24 cellular contexts compared by ENCODE assay signal in genomic region chr5:149237662-149238061, GRCh38. TPM values are rescaled to one million over a fixed set of nuclear protein-coding genes. Genes with fewer than 3 reads are reported as not detected.
DNase-seq lines count a peak whose midpoint lies in the region; ATAC-seq, FAIRE-seq and TF ChIP-seq lines count a peak whose summit lies in the region.
"Had no signal": no experiment of that assay in that cellular context is flagged by ENCODE, and none has a peak within 500 bp of the region (broad histone marks: within the 10 kb centered on the region; RNA-seq: fewer than 3 reads in every experiment).

No MANE protein-coding gene starts in this region.

- TF ChIP-seq POLR2A in heart left ventricle (IDR thresholded peaks at IDR 0.05), result no peak

- H3K4me3 ChIP-seq in left ventricle myocardium inferior (no peak overlapping the region), heart left ventricle (no peak overlapping the region), astrocyte (ENCODE audit: insufficient read depth, low read depth, low read length) (no peak overlapping the region)
- H3K4me3 ChIP-seq: gastroesophageal sphincter, GM23248, psoas muscle, upper lobe of left lung had no signal

- TF ChIP-seq CTCF in left ventricle myocardium inferior (IDR thresholded peaks at IDR 0.05; ENCODE audit: borderline replicate concordance), result peak; percentile 18
- TF ChIP-seq CTCF in heart left ventricle (IDR thresholded peaks at IDR 0.05), result peak in 2 of 12 donors; percentile 9 to 11
- peak; percentile 28 for TF ChIP-seq CTCF in astrocyte (IDR thresholded peaks at IDR 0.05; ENCODE audit: insufficient read depth, low read depth, low read length)

- DNase-seq in left ventricle myocardium inferior (no peak), heart left ventricle (no peak), astrocyte (ENCODE audit: low read depth) (no peak), hepatic stellate cell (ENCODE audit: low spot score) (peak; percentile 17), NCI-H748 treated with DMSO at 0.1 percent for 48 hours (lab: John Stamatoyannopoulos, UW) (no peak)
- DNase-seq: activated CD4-positive, alpha-beta T cell treated with anti-CD3 and anti-CD28 coated beads, Interleukin-2, amount 50 U/mL, for 1 hour; activated T-cell treated with anti-CD3 and anti-CD28 coated beads for 4 hours; GM23248; mammary epithelial cell; NCI-H1436 treated with DMSO at 0.1 percent for 48 hours; OCI-M1; psoas muscle; stimulated activated naive CD8-positive, alpha-beta T cell treated with anti-CD3 and anti-CD28 coated beads, Interleukin-15, Interleukin-2, amounts not matched to agents 100 U/mL and 50 U/mL, for 24 hours; upper lobe of left lung had no signal

- H3K36me3 Mint-ChIP-seq in astrocyte (ENCODE audit: low read depth, unreplicated experiment), result peaks cover 3% of the 10 kb centered on the region
- H3K36me3 Mint-ChIP-seq: activated naive CD4-positive, alpha-beta T cell treated with anti-CD3 and anti-CD28 coated beads, Interleukin-2, amount 50 U/mL, for 72 hours had no signal

- no peak overlapping the region for H3K4me2 ChIP-seq in astrocyte (ENCODE audit: low read length)

- no peak overlapping the region for H3K4me3 Mint-ChIP-seq in astrocyte (ENCODE audit: unreplicated experiment)
- H3K4me3 Mint-ChIP-seq: nephron had no signal

- no peak for FAIRE-seq in astrocyte (lab: Jason Lieb, UNC)
- FAIRE-seq: bronchial epithelial cell, G401.6, GM12891, TTC549 had no signal

- H3K9ac ChIP-seq in astrocyte (ENCODE audit: low read length), result no peak overlapping the region
- H3K9ac ChIP-seq: GM23248 had no signal

- H3K9me3 ChIP-seq in left ventricle myocardium inferior (replicated peaks) (no peaks in the 10 kb centered on the region), heart left ventricle (no peaks in the 10 kb centered on the region), astrocyte (ENCODE audit: insufficient read depth, low read depth, low read length) (no peaks in the 10 kb centered on the region)
- H3K9me3 ChIP-seq: gastroesophageal sphincter, psoas muscle, upper lobe of left lung had no signal

- no peaks in the 10 kb centered on the region for H3K4me1 Mint-ChIP-seq in astrocyte (ENCODE audit: low read depth, unreplicated experiment)

- H3K79me2 ChIP-seq in astrocyte (ENCODE audit: insufficient read depth, low read length), result no peaks in the 10 kb centered on the region

- peaks cover 66% of the 10 kb centered on the region for H3K27me3 Mint-ChIP-seq in astrocyte (ENCODE audit: low read depth, unreplicated experiment)

- H3K9me3 Mint-ChIP-seq in astrocyte (ENCODE audit: unreplicated experiment), result peaks cover 1% of the 10 kb centered on the region
- H3K9me3 Mint-ChIP-seq: nephron had no signal

- ATAC-seq in heart left ventricle (no peak), GM19351 (IDR thresholded peaks at IDR 0.05; ENCODE audit: unreplicated experiment) (no peak), HG02981 (IDR thresholded peaks at IDR 0.05; ENCODE audit: unreplicated experiment) (no peak), HG03039 (IDR thresholded peaks at IDR 0.05; ENCODE audit: unreplicated experiment) (no peak)
- ATAC-seq: activated naive CD4-positive, alpha-beta T cell treated with anti-CD3 and anti-CD28 coated beads, Interleukin-2, amount 50 U/mL, for 72 hours; gastroesophageal sphincter; psoas muscle; stimulated activated naive CD8-positive, alpha-beta T cell treated with anti-CD3 and anti-CD28 coated beads, Interleukin-15, Interleukin-2, amounts not matched to agents 100 U/mL and 50 U/mL, for 24 hours had no signal

- H4K20me1 ChIP-seq in astrocyte (ENCODE audit: insufficient read depth, low read length), result no peaks in the 10 kb centered on the region

- H3K27ac ChIP-seq in left ventricle myocardium inferior (replicated peaks) (no peak overlapping the region), heart left ventricle (no peak overlapping the region), astrocyte (ENCODE audit: low read depth, low read length) (no peak overlapping the region)
- H3K27ac ChIP-seq: gastroesophageal sphincter, GM23248, psoas muscle, upper lobe of left lung had no signal

- no peak overlapping the region for H2AFZ ChIP-seq in astrocyte (ENCODE audit: low read depth, low read length)
- H2AFZ ChIP-seq: GM23248 had no signal

- H3K4me1 ChIP-seq in left ventricle myocardium inferior (peaks cover 27% of the 10 kb centered on the region), heart left ventricle (peaks cover 0 to 21% (median 3%) of the 10 kb centered on the region in 12 donors), astrocyte (ENCODE audit: insufficient read depth, low read length) (no peaks in the 10 kb centered on the region)
- H3K4me1 ChIP-seq: gastroesophageal sphincter, psoas muscle, upper lobe of left lung had no signal

- intact Hi-C loops in left ventricle myocardium inferior (cut with micrococcal nuclease), result no loop called here
- intact Hi-C loops in heart left ventricle (cut with DNase I), result no loop called here

- H3K27ac Mint-ChIP-seq in astrocyte (ENCODE audit: unreplicated experiment), result no peak overlapping the region
- H3K27ac Mint-ChIP-seq: activated naive CD4-positive, alpha-beta T cell treated with anti-CD3 and anti-CD28 coated beads, Interleukin-2, amount 50 U/mL, for 72 hours; nephron had no signal

- no peaks in the 10 kb centered on the region for H3K27me3 ChIP-seq in left ventricle myocardium inferior (ENCODE audit: low read depth)
- H3K27me3 ChIP-seq in heart left ventricle, result no peaks in the 10 kb centered on the region
- H3K27me3 ChIP-seq in astrocyte (ENCODE audit: insufficient read depth, low read length), result no peaks in the 10 kb centered on the region
- H3K27me3 ChIP-seq: gastroesophageal sphincter, upper lobe of left lung had no signal

- peaks cover 89% of the 10 kb centered on the region for H3K36me3 ChIP-seq in left ventricle myocardium inferior
- peaks cover 0 to 98% (median 91%) of the 10 kb centered on the region in 9 donors for H3K36me3 ChIP-seq in heart left ventricle
- peaks cover 6% of the 10 kb centered on the region for H3K36me3 ChIP-seq in astrocyte (ENCODE audit: insufficient read depth, low read length)

- WGBS in heart left ventricle, 4 donors, result 69 to 76% (median 72%) methylated on average over 4 of the region's 4 CpGs

RNA-seq across cellular contexts. Expression of gene AFAP1L1, which starts 34.0 kb away (rescaled TPM):
- total RNA-seq in left ventricle myocardium inferior (40.6 TPM), heart left ventricle (10 to 100 TPM; 30.4 to 57.7 (median 45.0) TPM), astrocyte (7.6 and 8.3 TPM in 2 replicates)
- 10 to 100 TPM; 32.2 to 49.5 TPM for polyA plus RNA-seq in heart left ventricle
